Comparison of ENCODE assay signal across 9 cellular contexts in genomic region chr1:159014851-159015250, GRCh38. TPM values are rescaled to one million over a fixed set of nuclear protein-coding genes. Genes with fewer than 3 reads are reported as not detected.
DNase-seq lines count a peak whose midpoint lies in the region; ATAC-seq and TF ChIP-seq lines count a peak whose summit lies in the region.
"Had no signal": no experiment of that assay in that cellular context is flagged by ENCODE, and none has a peak within 500 bp of the region (broad histone marks: within the 10 kb centered on the region; RNA-seq: fewer than 3 reads in every experiment).

No MANE protein-coding gene starts in this region.

- no peaks in the 10 kb centered on the region for H4K20me1 ChIP-seq in mammary epithelial cell (ENCODE audit: insufficient read depth, low read length)
- H4K20me1 ChIP-seq in hepatocyte (ENCODE audit: insufficient read depth, poor library complexity, severe bottlenecking) = no peaks in the 10 kb centered on the region

- CTCF ChIA-PET in MCF 10A (lab: Yijun Ruan, JAX) = interaction anchor here (0.5 to 1.5 kb wide), 4 partner anchors 17 to 1036 kb away, joined by 3 to 5 read pairs (median 3); no protein-coding TSS in a partner anchor
- CTCF ChIA-PET in mammary epithelial cell (lab: Charles Lee; ENCODE audit: low non-redundant PET) = no interaction called here
- CTCF ChIA-PET in activated B cell treated with CpG ODN at 0.5 μM for 24 hours (lab: Charles Lee) = no interaction called here

- H3K4me3 ChIP-seq in mammary epithelial cell (replicated peaks in 1 of 3; ENCODE audit: insufficient read depth in 1 of 3, low read depth in 2 of 3, low read length in 3 of 3) = no peak overlapping the region
- no peak overlapping the region for H3K4me3 ChIP-seq in hepatocyte
- H3K4me3 ChIP-seq in tibial nerve = no peak overlapping the region
- H3K4me3 ChIP-seq in body of pancreas = no peak overlapping the region

- H3K4me2 ChIP-seq in mammary epithelial cell (ENCODE audit: insufficient read depth, low read depth, low read length) = no peak overlapping the region
- no peak overlapping the region for H3K4me2 ChIP-seq in hepatocyte

- BruUV-seq in MCF 10A (replicated peaks; lab: Mats Ljungman, UMichigan) (TSS peak; percentile 84), mammary epithelial cell (replicated peaks; lab: Mats Ljungman, UMichigan) (no TSS peak)

- peak overlapping the region; percentile 95 for H3K27ac Mint-ChIP-seq in MCF 10A (ENCODE audit: low read depth, unreplicated experiment)
- H3K27ac Mint-ChIP-seq in activated B cell treated with CpG ODN at 0.5 μM for 24 hours = peak overlapping the region; percentile 92

- H2AFZ ChIP-seq in mammary epithelial cell (ENCODE audit: low read depth, low read length) (no peak overlapping the region), hepatocyte (no peak overlapping the region)

- peak overlapping the region; percentile 88 for H3K4me3 Mint-ChIP-seq in MCF 10A (ENCODE audit: unreplicated experiment)
- H3K4me3 Mint-ChIP-seq in activated B cell treated with CpG ODN at 0.5 μM for 24 hours = peak overlapping the region; percentile 88

- H3K27me3 ChIP-seq in mammary epithelial cell (ENCODE audit: insufficient read depth, low read length) = no peaks in the 10 kb centered on the region
- no peaks in the 10 kb centered on the region for H3K27me3 ChIP-seq in hepatocyte
- no peaks in the 10 kb centered on the region for H3K27me3 ChIP-seq in tibial nerve
- H3K27me3 ChIP-seq in body of pancreas = no peaks in the 10 kb centered on the region

- H3K36me3 ChIP-seq in mammary epithelial cell (ENCODE audit: insufficient read depth, low read length) = peaks cover 29% of the 10 kb centered on the region
- no peaks in the 10 kb centered on the region for H3K36me3 ChIP-seq in hepatocyte (replicated peaks; ENCODE audit: insufficient read depth, low read depth)
- H3K36me3 ChIP-seq in tibial nerve = peaks cover 0 to 52% (median 3%) of the 10 kb centered on the region in 3 donors
- no peaks in the 10 kb centered on the region for H3K36me3 ChIP-seq in body of pancreas (replicated peaks in 1 of 2; ENCODE audit: insufficient read depth in 1 of 2, low read depth in 2 of 2)

- DNase-seq in MCF 10A (ENCODE audit: unreplicated experiment) = peak; percentile 29
- no peak for DNase-seq in mammary epithelial cell
- DNase-seq in activated B cell treated with CpG ODN at 0.5 μM for 24 hours = no peak
- DNase-seq in hepatocyte (ENCODE audit: low spot score) = no peak
- DNase-seq in tibial nerve (ENCODE audit: low spot score in 2 of 2) = no peak
- no peak for DNase-seq in NCI-H1436 (lab: John Stamatoyannopoulos, UW)
- no peak for DNase-seq in body of pancreas
- DNase-seq in GM10266 (ENCODE audit: extremely low spot score) = no peak
- DNase-seq: NCI-H510A treated with DMSO at 0.1 percent for 48 hours had no signal

- no peak overlapping the region for H3K9ac ChIP-seq in mammary epithelial cell (ENCODE audit: insufficient read depth, low read length)

- TF ChIP-seq POLR2A in tibial nerve (IDR thresholded peaks at IDR 0.05) (no peak), body of pancreas (IDR thresholded peaks at IDR 0.05) (no peak)

- in situ Hi-C loops in mammary epithelial cell (cut with MboI; ENCODE audit: low sequenced_read_pairs in 2 of 2) = no loop called here

- H3K36me3 Mint-ChIP-seq in MCF 10A (ENCODE audit: insufficient read depth, unreplicated experiment) = peaks cover 83% of the 10 kb centered on the region
- peaks cover 77% of the 10 kb centered on the region for H3K36me3 Mint-ChIP-seq in activated B cell treated with CpG ODN at 0.5 μM for 24 hours (ENCODE audit: low read depth)

- TF ChIP-seq CTCF in MCF 10A (IDR thresholded peaks at IDR 0.05; ENCODE audit: unreplicated experiment) (no peak), mammary epithelial cell (conservative IDR thresholded peaks at IDR 0.05 in 1 of 2, IDR thresholded peaks at IDR 0.05 in 1 of 2; ENCODE audit: extremely low read depth in 1 of 2, insufficient read depth in 1 of 2, low read depth in 1 of 2, low read length in 2 of 2) (no peak), activated B cell treated with CpG ODN at 0.5 μM for 24 hours (IDR thresholded peaks at IDR 0.05) (no peak), hepatocyte (IDR thresholded peaks at IDR 0.05; ENCODE audit: poor library complexity) (no peak), tibial nerve (IDR thresholded peaks at IDR 0.05) (no peak), body of pancreas (IDR thresholded peaks at IDR 0.05) (no peak), GM10266 (IDR thresholded peaks at IDR 0.05; ENCODE audit: control insufficient read depth, insufficient read depth, low read depth, missing control alignments) (no peak)

- intact Hi-C loops in MCF 10A (cut with micrococcal nuclease) (no loop called here), mammary epithelial cell (cut with micrococcal nuclease) (no loop called here), activated B cell treated with CpG ODN at 0.5 μM for 24 hours (cut with micrococcal nuclease) (loop anchor here (1.0 to 10.0 kb wide), 8 partner anchors 16 to 1610 kb away; partner anchors contain the start of genes AIM2 and MNDA), body of pancreas (cut with DNase I) (no loop called here)

- H3K27me3 Mint-ChIP-seq in MCF 10A (ENCODE audit: insufficient read depth, unreplicated experiment) (no peaks in the 10 kb centered on the region), activated B cell treated with CpG ODN at 0.5 μM for 24 hours (no peaks in the 10 kb centered on the region)

- H3K4me1 ChIP-seq in mammary epithelial cell (ENCODE audit: insufficient read depth, low read length) = peaks cover 13% of the 10 kb centered on the region
- peaks cover 9% of the 10 kb centered on the region for H3K4me1 ChIP-seq in hepatocyte (ENCODE audit: insufficient read depth)
- peaks cover 0 to 79% (median 22%) of the 10 kb centered on the region in 4 donors for H3K4me1 ChIP-seq in tibial nerve
- H3K4me1 ChIP-seq in body of pancreas = no peaks in the 10 kb centered on the region

- POLR2A ChIA-PET in MCF 10A (lab: Yijun Ruan, JAX) = interaction anchor here (0.7 to 3.1 kb wide), 2 partner anchors 14 to 1016 kb away, joined by 3 to 16 read pairs; no protein-coding TSS in a partner anchor
- POLR2A ChIA-PET in activated B cell treated with CpG ODN at 0.5 μM for 24 hours (lab: Charles Lee) = interaction anchor here (1.5 to 3.3 kb wide), 4 partner anchors 26 to 62 kb away, joined by 3 to 28 read pairs (median 8); partner anchors contain the start of gene AIM2

- H3K4me1 Mint-ChIP-seq in MCF 10A (ENCODE audit: insufficient read depth, unreplicated experiment) (peaks cover 64% of the 10 kb centered on the region), activated B cell treated with CpG ODN at 0.5 μM for 24 hours (peaks cover 66% of the 10 kb centered on the region)

- H3K9me2 ChIP-seq in hepatocyte (replicated peaks; ENCODE audit: insufficient read depth) = no peaks in the 10 kb centered on the region

- no peak for TF ChIP-seq EP300 in tibial nerve (IDR thresholded peaks at IDR 0.05)

- H3K9me3 Mint-ChIP-seq in MCF 10A (ENCODE audit: unreplicated experiment) (peaks cover 10% of the 10 kb centered on the region), activated B cell treated with CpG ODN at 0.5 μM for 24 hours (no peaks in the 10 kb centered on the region)

- H3K9me3 ChIP-seq in mammary epithelial cell (replicated peaks; ENCODE audit: insufficient read depth, low read length) (no peaks in the 10 kb centered on the region), hepatocyte (ENCODE audit: low read depth) (no peaks in the 10 kb centered on the region), tibial nerve (no peaks in the 10 kb centered on the region), body of pancreas (no peaks in the 10 kb centered on the region)

- no peak overlapping the region for H3K27ac ChIP-seq in mammary epithelial cell (ENCODE audit: insufficient read depth, low read depth, low read length)
- H3K27ac ChIP-seq in hepatocyte = peak overlapping the region; percentile 39
- H3K27ac ChIP-seq in tibial nerve = peak overlapping the region in 3 of 4 donors; percentile 43 to 98 (median 76)
- no peak overlapping the region for H3K27ac ChIP-seq in body of pancreas

- 97% methylated on average over 3 of the region's 3 CpGs for WGBS in mammary epithelial cell (ENCODE audit: low coverage, missing lambda C conversion rate)
- 96% methylated on average over 3 of the region's 3 CpGs for WGBS in hepatocyte (ENCODE audit: low lambda C conversion rate, missing lambda C conversion rate)
- 87 to 89% methylated on average over 3 of the region's 3 CpGs for WGBS in tibial nerve, 2 donors
- 43 to 51% methylated on average over 3 of the region's 3 CpGs for WGBS in body of pancreas, 2 donors

- dilution Hi-C loops in mammary epithelial cell (cut with HindIII; ENCODE audit: low sequenced_read_pairs) = loop anchor here (5.0 kb wide), 1 partner anchor 57 kb away; no protein-coding TSS in a partner anchor

- peaks cover 47% of the 10 kb centered on the region for H3K79me2 ChIP-seq in mammary epithelial cell (ENCODE audit: insufficient read depth, low read length)
- peaks cover 49% of the 10 kb centered on the region for H3K79me2 ChIP-seq in hepatocyte

- ATAC-seq in activated B cell treated with CpG ODN at 0.5 μM for 24 hours (ENCODE audit: low read depth) (no peak), body of pancreas (no peak)

RNA-seq across cellular contexts. Expression of gene IFI16, which starts 5.1 kb away (rescaled TPM):
- total RNA-seq in MCF 10A (2022) = 139 and 163 TPM in 2 replicates
- total RNA-seq in mammary epithelial cell = 10 to 100 TPM; 57.0 to 93.4 TPM
- 61.5 TPM for polyA plus RNA-seq in mammary epithelial cell
- polyA minus RNA-seq in mammary epithelial cell = 36.7 TPM
- 145 and 160 TPM in 2 replicates for total RNA-seq in activated B cell treated with CpG ODN at 0.5 μM for 24 hours
- 22.2 and 25.1 TPM in 2 replicates for total RNA-seq in hepatocyte
- polyA plus RNA-seq in hepatocyte = 31.8 and 35.6 TPM in 2 replicates
- total RNA-seq in tibial nerve = 100 to 1,000 TPM in 3 of 4 donors, 10 to 100 TPM in 1; 63.2 to 121 (median 108) TPM
- 10 to 100 TPM; 10.9 to 11.2 TPM for total RNA-seq in body of pancreas

Comparison
In these comparisons a context has a peak if more than half of its experiments do, and no peak if none do; other contexts are left out.
1. H3K27ac ChIP-seq: peak in hepatocyte (single experiment) and tibial nerve (3 of 4); none in mammary epithelial cell (single experiment) and body of pancreas (0 of 4).